ENCODE assay signal across 9 cellular contexts in the genomic region with DNA sequence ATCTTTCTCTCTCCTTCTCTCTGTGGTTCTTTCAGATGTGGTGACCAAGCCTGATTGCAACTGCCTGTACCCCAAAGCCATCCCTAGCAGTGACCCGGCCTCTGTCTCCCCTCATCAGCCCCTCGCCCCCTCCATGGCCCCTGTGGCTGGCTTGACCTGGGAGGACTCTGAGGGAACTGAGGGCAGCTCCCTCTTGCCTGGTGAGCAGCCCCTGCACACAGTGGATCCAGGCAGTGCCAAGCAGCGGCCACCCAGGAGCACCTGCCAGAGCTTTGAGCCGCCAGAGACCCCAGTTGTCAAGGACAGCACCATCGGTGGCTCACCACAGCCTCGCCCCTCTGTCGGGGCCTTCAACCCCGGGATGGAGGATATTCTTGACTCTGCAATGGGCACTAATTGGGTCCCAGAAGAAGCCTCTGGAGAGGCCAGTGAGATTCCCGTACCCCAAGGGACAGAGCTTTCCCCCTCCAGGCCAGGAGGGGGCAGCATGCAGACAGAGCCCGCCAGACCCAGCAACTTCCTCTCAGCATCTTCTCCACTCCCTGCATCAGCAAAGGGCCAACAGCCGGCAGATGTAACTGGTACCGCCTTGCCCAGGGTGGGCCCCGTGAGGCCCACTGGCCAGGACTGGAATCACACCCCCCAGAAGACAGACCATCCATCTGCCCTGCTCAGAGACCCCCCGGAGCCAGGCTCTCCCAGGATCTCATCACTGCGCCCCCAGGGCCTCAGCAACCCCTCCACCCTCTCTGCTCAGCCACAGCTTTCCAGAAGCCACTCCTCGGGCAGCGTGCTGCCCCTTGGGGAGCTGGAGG. TPM values are rescaled to one million over a fixed set of nuclear protein-coding genes. Genes with fewer than 3 reads are reported as not detected.
DNase-seq lines count a peak whose midpoint lies in the region; ATAC-seq and TF ChIP-seq lines count a peak whose summit lies in the region.
"Had no signal": no experiment of that assay in that cellular context is flagged by ENCODE, and none has a peak within 500 bp of the region (broad histone marks: within the 10 kb centered on the region; RNA-seq: fewer than 3 reads in every experiment).

No MANE protein-coding gene starts in this region.

- H3K9ac ChIP-seq in neural progenitor cell, result no peak overlapping the region

- no peak overlapping the region for H3K4me3 ChIP-seq in neural progenitor cell

- no peaks in the 10 kb centered on the region for H3F3A ChIP-seq in neural progenitor cell (ENCODE audit: low read depth)

- H3K9me3 ChIP-seq in neural progenitor cell (ENCODE audit: low read depth), result no peaks in the 10 kb centered on the region

- H3K36me3 ChIP-seq in neural progenitor cell, result no peaks in the 10 kb centered on the region

- no peak for ATAC-seq in GM18502 (IDR thresholded peaks at IDR 0.05; ENCODE audit: poor library complexity, unreplicated experiment)

- peak overlapping the region; percentile 68 for H2AFZ ChIP-seq in neural progenitor cell (replicated peaks)

- H3K4me3 Mint-ChIP-seq in chondrocyte (ENCODE audit: unreplicated experiment), result no peak overlapping the region
- H3K4me3 Mint-ChIP-seq in neural progenitor cell, result no peak overlapping the region
- H3K4me3 Mint-ChIP-seq: T-helper 2 cell treated with Interferon-gamma antibody and Interleukin-4, amounts not matched to agents 5 μg/mL and 100 μg/mL, for 36 hours had no signal

- peak overlapping the region; percentile 49 for H3K4me2 ChIP-seq in neural progenitor cell

- H3K4me1 ChIP-seq in neural progenitor cell, result no peaks in the 10 kb centered on the region

- H3K4me1 Mint-ChIP-seq in chondrocyte (ENCODE audit: low read depth) (peaks cover 28% of the 10 kb centered on the region), neural progenitor cell (peaks cover 5% of the 10 kb centered on the region)

- H3K36me3 Mint-ChIP-seq in chondrocyte (ENCODE audit: low read depth) (peaks cover 57% of the 10 kb centered on the region), neural progenitor cell (peaks cover 49% of the 10 kb centered on the region)

- no peaks in the 10 kb centered on the region for H4K20me1 ChIP-seq in neural progenitor cell (ENCODE audit: low read depth)

- no peaks in the 10 kb centered on the region for H3K27me3 Mint-ChIP-seq in chondrocyte (ENCODE audit: low read depth)
- H3K27me3 Mint-ChIP-seq in neural progenitor cell (ENCODE audit: insufficient read depth, low read depth), result peaks cover 3% of the 10 kb centered on the region

- H3K79me2 ChIP-seq in neural progenitor cell (ENCODE audit: low read depth), result no peaks in the 10 kb centered on the region

- TF ChIP-seq CTCF in GM12873 (IDR thresholded peaks at IDR 0.05; ENCODE audit: insufficient read depth, low read depth, low read length, missing control alignments) (peak; percentile 71), chondrocyte (IDR thresholded peaks at IDR 0.05) (peak; percentile 67), neural progenitor cell (IDR thresholded peaks at IDR 0.05) (peak; percentile 69)

- H3K27ac Mint-ChIP-seq in chondrocyte (ENCODE audit: unreplicated experiment), result no peak overlapping the region
- H3K27ac Mint-ChIP-seq in neural progenitor cell, result no peak overlapping the region

- H3K9me3 Mint-ChIP-seq in chondrocyte (ENCODE audit: low read depth) (peaks cover 4% of the 10 kb centered on the region), neural progenitor cell (no peaks in the 10 kb centered on the region)
- H3K9me3 Mint-ChIP-seq: T-helper 2 cell treated with Interferon-gamma antibody and Interleukin-4, amounts not matched to agents 5 μg/mL and 100 μg/mL, for 36 hours had no signal

- no peaks in the 10 kb centered on the region for H3K27me3 ChIP-seq in neural progenitor cell

- DNase-seq in NCI-H1694 treated with DMSO at 0.1 percent for 48 hours (lab: John Stamatoyannopoulos, UW) (peak; percentile 82), chondrocyte (ENCODE audit: low spot score) (no peak), neural progenitor cell (ENCODE audit: low spot score) (peak; percentile 63), LoVo (ENCODE audit: low spot score) (no peak), AML-193 (lab: John Stamatoyannopoulos, UW) (no peak)
- no peak for DNase-seq in activated naive CD4-positive, alpha-beta T cell treated with Interleukin-2 at 50 U/mL for 16 hours

- no peak overlapping the region for H3K27ac ChIP-seq in neural progenitor cell

RNA-seq across cellular contexts. Expression of gene CSF1, which starts 12.7 kb away (rescaled TPM):
- 15.2 to 19.8 TPM (median 16.8 TPM) in 3 replicates for total RNA-seq in chondrocyte
- 2.7 and 5.0 TPM in 2 replicates for total RNA-seq in neural progenitor cell (ENCODE audit: low replicate concordance)

Comparison
In these comparisons a context has a peak if more than half of its experiments do, and no peak if none do; other contexts are left out.
1. DNase-seq: peak in NCI-H1694 treated with DMSO at 0.1 percent for 48 hours (single experiment) and neural progenitor cell (single experiment); none in chondrocyte (single experiment), activated naive CD4-positive, alpha-beta T cell treated with Interleukin-2 at 50 U/mL for 16 hours (single experiment), LoVo (single experiment) and AML-193 (0 of 2).
2. Peak in every context shown above with its lines, with median percentiles within 50 percentile points of each other: CTCF ChIP-seq.